In the genomic region with DNA sequence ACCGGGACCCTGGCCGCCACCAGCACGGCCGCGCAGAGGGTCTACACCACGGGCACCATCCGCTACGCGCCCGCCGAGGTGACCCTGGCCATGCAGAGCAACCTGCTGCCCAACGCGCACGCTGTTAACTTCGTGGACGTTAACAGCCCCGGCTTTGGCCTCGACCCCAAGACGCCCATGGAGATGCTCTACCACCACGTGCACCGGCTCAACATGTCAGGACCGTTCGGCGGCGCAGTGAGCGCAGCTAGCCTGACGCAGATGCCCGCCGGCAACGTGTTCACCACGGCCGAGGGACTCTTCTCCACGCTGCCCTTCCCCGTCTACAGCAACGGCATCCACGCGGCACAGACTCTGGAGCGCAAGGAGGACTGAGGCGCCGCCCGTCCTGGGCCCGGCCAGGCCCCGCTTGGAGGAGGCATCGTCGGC, we compare ENCODE assay signal across 3 cellular contexts.
TF ChIP-seq lines count a peak whose summit lies in the region.

No MANE protein-coding gene starts in this region.

TF ChIP-seq in GM23338, 12 proteins besides CTCF, POLR2A, EP300 and RAD21 (continues in another document):
- TF ChIP-seq REST (IDR thresholded peaks at IDR 0.05; ENCODE audit: unreplicated experiment): no peak
- TF ChIP-seq POLR2AphosphoS5 (IDR thresholded peaks at IDR 0.05; ENCODE audit: low read depth): no peak

TF ChIP-seq in IMR-90, 13 proteins besides CTCF, POLR2A, EP300 and RAD21:
- no peak for TF ChIP-seq BHLHE40 (IDR thresholded peaks at IDR 0.05; ENCODE audit: low read depth, low read length)
- no peak for TF ChIP-seq RCOR1 (IDR thresholded peaks at IDR 0.05; ENCODE audit: insufficient replicate concordance, low read length)
- TF ChIP-seq MXI1 (IDR thresholded peaks at IDR 0.05; ENCODE audit: borderline replicate concordance, low read depth, low read length): no peak
- no peak for TF ChIP-seq USF2 (IDR thresholded peaks at IDR 0.05; ENCODE audit: low read depth, low read length)
- no peak for TF ChIP-seq SMC3 (IDR thresholded peaks at IDR 0.05; ENCODE audit: low read depth, low read length)
- no peak for TF ChIP-seq MAFK (IDR thresholded peaks at IDR 0.05; ENCODE audit: low read depth, low read length)

TF ChIP-seq in endothelial cell of umbilical vein, 7 proteins besides CTCF, POLR2A, EP300 and RAD21:
- TF ChIP-seq EZH2 (IDR thresholded peaks at IDR 0.05; ENCODE audit: borderline replicate concordance, low read depth, low read length, severe bottlenecking) (peak; percentile 17), FOS (IDR thresholded peaks at IDR 0.05; ENCODE audit: borderline replicate concordance, insufficient read depth, low read length) (no peak)
